In genomic region chr5:1912951-1913565, GRCh38 we compare ENCODE assay signal across 24 cellular contexts. TPM values are rescaled to one million over a fixed set of nuclear protein-coding genes. Genes with fewer than 3 reads are reported as not detected.
"Had no signal": no experiment of that assay in that cellular context is flagged by ENCODE, and none has a peak within 500 bp of the region (broad histone marks: within the 10 kb centered on the region; RNA-seq: fewer than 3 reads in every experiment).

No MANE protein-coding gene starts in this region.

- ATAC-seq: activated CD8-positive, alpha-beta memory T cell treated with anti-CD3 and anti-CD28 coated beads, Interleukin-2, amount 10 ng/mL, durations not matched to agents 7 days and 5 days; K562 had no signal

- H3K36me3 ChIP-seq: breast epithelium, Peyer's patch had no signal

- H3K4me3 Mint-ChIP-seq: activated B cell treated with CpG ODN at 0.5 μM for 24 hours; activated CD4-positive, alpha-beta T cell treated with anti-CD3 and anti-CD28 coated beads, Interleukin-2, amount 10 ng/mL, durations not matched to agents 24 days and 14 days; activated CD8-positive, alpha-beta memory T cell treated with anti-CD3 and anti-CD28 coated beads, Interleukin-2, amount 10 ng/mL, durations not matched to agents 7 days and 5 days; activated naive CD4-positive, alpha-beta T cell treated with anti-CD3 and anti-CD28 coated beads, Interleukin-2, amount 50 U/mL, for 24 hours; activated T-cell treated with anti-CD3 and anti-CD28 coated beads, Interleukin-2, amount 50 U/mL, for 24 hours; activated T-helper 1 cell treated with anti-CD3 and anti-CD28 coated beads, Interleukin-12 subunit alpha, Interleukin-12 subunit beta, Interleukin-2, Interleukin-4 antibody, amounts not matched to agents 30 ng/mL and 10 ng/mL and 1 ng/mL, durations not matched to agents 14 hours and 24 hours and 36 hours; T-helper 1 cell treated with Interleukin-12 subunit alpha and Interleukin-12 subunit beta and Interleukin-4 antibody, amounts not matched to agents 30 μg/mL and 1 μg/mL, for 36 hours had no signal

- FAIRE-seq: K562 had no signal

- H3K4me1 ChIP-seq: breast epithelium, Peyer's patch had no signal

- H3K27ac Mint-ChIP-seq: activated B cell treated with CpG ODN at 0.5 μM for 24 hours; activated CD4-positive, alpha-beta T cell treated with anti-CD3 and anti-CD28 coated beads, Interleukin-2, amount 10 ng/mL, durations not matched to agents 24 days and 14 days; activated CD8-positive, alpha-beta memory T cell treated with anti-CD3 and anti-CD28 coated beads, Interleukin-2, amount 10 ng/mL, durations not matched to agents 7 days and 5 days; activated naive CD4-positive, alpha-beta T cell treated with anti-CD3 and anti-CD28 coated beads, Interleukin-2, amount 50 U/mL, for 24 hours; activated T-cell treated with anti-CD3 and anti-CD28 coated beads, Interleukin-2, amount 50 U/mL, for 24 hours; activated T-helper 1 cell treated with anti-CD3 and anti-CD28 coated beads, Interleukin-12 subunit alpha, Interleukin-12 subunit beta, Interleukin-2, Interleukin-4 antibody, amounts not matched to agents 30 ng/mL and 10 ng/mL and 1 ng/mL, durations not matched to agents 14 hours and 24 hours and 36 hours; T-helper 1 cell treated with Interleukin-12 subunit alpha and Interleukin-12 subunit beta and Interleukin-4 antibody, amounts not matched to agents 30 μg/mL and 1 μg/mL, for 36 hours had no signal

- DNase-seq: activated B cell treated with CpG ODN at 0.5 μM for 24 hours; activated CD4-positive, alpha-beta T cell treated with anti-CD3 and anti-CD28 coated beads for 1 hour; activated CD4-positive, alpha-beta T cell treated with anti-CD3 and anti-CD28 coated beads, Interleukin-2, amount 10 ng/mL, durations not matched to agents 24 days and 14 days; activated CD4-positive, alpha-beta T cell treated with anti-CD3 and anti-CD28 coated beads, Interleukin-2, amount 50 U/mL, for 48 hours; activated CD8-positive, alpha-beta memory T cell treated with anti-CD3 and anti-CD28 coated beads, Interleukin-2, amount 10 ng/mL, durations not matched to agents 7 days and 5 days; activated effector memory CD4-positive, alpha-beta T cell treated with Interleukin-2 at 50 U/mL for 16 hours; activated naive CD4-positive, alpha-beta T cell; activated T-cell treated with anti-CD3 and anti-CD28 coated beads, Interleukin-2, amount 50 U/mL, for 24 hours; Karpas-422; NCI-H1105 treated with DMSO at 0.1 percent for 48 hours; NCI-H1436 treated with DMSO at 0.1 percent for 48 hours; NCI-H187; NCI-H2081; NCI-H510A treated with DMSO at 0.1 percent for 48 hours; NCI-H69; NK-92 treated with Interleukin-12 subunit alpha and Interleukin-12 subunit beta, amount 100 ng/mL, for 24 hours; SHP77 treated with DMSO at 0.1 percent for 48 hours had no signal

- H3K27ac ChIP-seq: breast epithelium, Peyer's patch had no signal

- H3K9me3 ChIP-seq: Peyer's patch had no signal

- H3K36me3 Mint-ChIP-seq: activated CD8-positive, alpha-beta memory T cell treated with anti-CD3 and anti-CD28 coated beads, Interleukin-2, amount 10 ng/mL, durations not matched to agents 7 days and 5 days; activated naive CD4-positive, alpha-beta T cell treated with anti-CD3 and anti-CD28 coated beads, Interleukin-2, amount 50 U/mL, for 24 hours had no signal

- H3K4me3 ChIP-seq: breast epithelium, K562, Peyer's patch had no signal

- H3K9me3 Mint-ChIP-seq: activated CD4-positive, alpha-beta T cell treated with anti-CD3 and anti-CD28 coated beads, Interleukin-2, amount 10 ng/mL, durations not matched to agents 24 days and 14 days; activated naive CD4-positive, alpha-beta T cell treated with anti-CD3 and anti-CD28 coated beads, Interleukin-2, amount 50 U/mL, for 24 hours; activated T-cell treated with anti-CD3 and anti-CD28 coated beads, Interleukin-2, amount 50 U/mL, for 24 hours; activated T-helper 1 cell treated with anti-CD3 and anti-CD28 coated beads, Interleukin-12 subunit alpha, Interleukin-12 subunit beta, Interleukin-2, Interleukin-4 antibody, amounts not matched to agents 30 ng/mL and 10 ng/mL and 1 ng/mL, durations not matched to agents 14 hours and 24 hours and 36 hours; T-helper 1 cell treated with Interleukin-12 subunit alpha and Interleukin-12 subunit beta and Interleukin-4 antibody, amounts not matched to agents 30 μg/mL and 1 μg/mL, for 36 hours had no signal

- H3K4me1 Mint-ChIP-seq: activated B cell treated with CpG ODN at 0.5 μM for 24 hours; activated CD4-positive, alpha-beta T cell treated with anti-CD3 and anti-CD28 coated beads, Interleukin-2, amount 10 ng/mL, durations not matched to agents 24 days and 14 days; activated CD8-positive, alpha-beta memory T cell treated with anti-CD3 and anti-CD28 coated beads, Interleukin-2, amount 10 ng/mL, durations not matched to agents 7 days and 5 days; activated naive CD4-positive, alpha-beta T cell treated with anti-CD3 and anti-CD28 coated beads, Interleukin-2, amount 50 U/mL, for 24 hours had no signal

- H3K27me3 ChIP-seq: breast epithelium, Peyer's patch had no signal

- H3K27me3 Mint-ChIP-seq: activated CD4-positive, alpha-beta T cell treated with anti-CD3 and anti-CD28 coated beads, Interleukin-2, amount 10 ng/mL, durations not matched to agents 24 days and 14 days; activated CD8-positive, alpha-beta memory T cell treated with anti-CD3 and anti-CD28 coated beads, Interleukin-2, amount 10 ng/mL, durations not matched to agents 7 days and 5 days; activated naive CD4-positive, alpha-beta T cell treated with anti-CD3 and anti-CD28 coated beads, Interleukin-2, amount 50 U/mL, for 24 hours had no signal

RNA-seq across cellular contexts. Expression of gene IRX4, which starts 30.3 kb away (rescaled TPM):
- total RNA-seq: activated B cell treated with CpG ODN at 0.5 μM for 24 hours; activated CD4-positive, alpha-beta T cell treated with anti-CD3 and anti-CD28 coated beads, Interleukin-2, amount 10 ng/mL, durations not matched to agents 24 days and 14 days; activated CD8-positive, alpha-beta memory T cell treated with anti-CD3 and anti-CD28 coated beads, Interleukin-2, amount 10 ng/mL, durations not matched to agents 7 days and 5 days; activated T-helper 1 cell treated with anti-CD3 and anti-CD28 coated beads, Interleukin-12 subunit alpha, Interleukin-12 subunit beta, Interleukin-2, Interleukin-4 antibody, amounts not matched to agents 30 ng/mL and 10 ng/mL and 1 ng/mL, durations not matched to agents 14 hours and 24 hours and 36 hours; aorta; K562; Peyer's patch had no signal
- polyA plus RNA-seq: aorta, K562 had no signal
